8 cellular contexts compared by ENCODE assay signal in the genomic region with DNA sequence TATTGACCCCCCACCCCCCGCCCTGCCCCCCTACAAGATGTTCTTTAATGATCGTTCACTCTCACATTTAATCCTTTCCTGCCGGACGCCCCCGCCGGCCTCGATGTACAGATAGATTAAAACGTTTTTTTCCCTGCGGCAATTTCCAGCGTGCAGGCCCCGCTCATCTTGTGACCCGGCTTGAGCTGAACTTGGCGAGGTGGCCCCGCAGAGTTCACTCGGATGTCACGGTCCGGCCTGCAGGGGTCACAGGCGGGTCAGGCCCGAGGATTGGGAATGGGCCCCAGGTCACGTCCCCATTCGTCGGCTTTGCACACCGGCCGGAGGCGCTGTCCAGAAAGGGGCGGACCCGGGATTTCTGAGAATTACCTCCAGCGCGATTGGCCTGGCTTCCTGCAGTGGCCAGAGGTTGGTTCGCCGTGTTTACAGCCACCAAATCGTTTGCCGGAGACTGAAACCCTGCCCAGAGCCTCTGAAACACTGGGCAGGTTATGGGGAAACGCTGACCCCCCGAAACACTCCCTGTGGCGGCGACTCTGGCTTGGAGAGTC. TPM values are rescaled to one million over a fixed set of nuclear protein-coding genes. Genes with fewer than 3 reads are reported as not detected.
A peak's percentile ranks its signal among the peaks of the same experiment; 100 is the strongest.
DNase-seq lines count a peak whose midpoint lies in the region; ATAC-seq and TF ChIP-seq lines count a peak whose summit lies in the region.

No MANE protein-coding gene starts in this region.

- ATAC-seq in PC-3 (peak; percentile 62), GM21423 (IDR thresholded peaks at IDR 0.05; ENCODE audit: unreplicated experiment) (no peak)

- peaks cover 26% of the 10 kb centered on the region for H3K4me1 Mint-ChIP-seq in progenitor cell of endocrine pancreas (ENCODE audit: low read depth)

- no peaks in the 10 kb centered on the region for H4K20me1 ChIP-seq in PC-3 (ENCODE audit: low read length)

- no peaks in the 10 kb centered on the region for H3K9me2 ChIP-seq in PC-3 (replicated peaks; ENCODE audit: low read length)

- H2AFZ ChIP-seq in PC-3 (ENCODE audit: low read length): peak overlapping the region; percentile 92

- H3K9ac ChIP-seq in ES-I3 (ENCODE audit: low read depth, low read length): peak overlapping the region; percentile 62; the same call in 1 of the 2 replicates
- no peak overlapping the region for H3K9ac ChIP-seq in PC-3 (ENCODE audit: low read length)

- H3K27me3 Mint-ChIP-seq in progenitor cell of endocrine pancreas: peaks cover 80% of the 10 kb centered on the region

- H3K4me2 ChIP-seq in PC-3 (ENCODE audit: low read length): peak overlapping the region; percentile 96

- H3K27me3 ChIP-seq in PC-3 (ENCODE audit: low read length): peaks cover 16% of the 10 kb centered on the region

- H3K36me3 Mint-ChIP-seq in progenitor cell of endocrine pancreas (ENCODE audit: insufficient read depth): no peaks in the 10 kb centered on the region

- H3K4me1 ChIP-seq in ES-I3 (ENCODE audit: insufficient read depth, low read length) (no peaks in the 10 kb centered on the region), PC-3 (ENCODE audit: insufficient read depth, low read length) (peaks cover 11% of the 10 kb centered on the region; the same call in 1 of the 2 replicates)

- H3K79me2 ChIP-seq in PC-3 (ENCODE audit: low read length): no peaks in the 10 kb centered on the region

- TF ChIP-seq CTCF in PC-3 (conservative IDR thresholded peaks at IDR 0.05; ENCODE audit: low read depth, low read length): peak; percentile 24
- no peak for TF ChIP-seq CTCF in fibroblast of pulmonary artery (IDR thresholded peaks at IDR 0.05; ENCODE audit: low read length, missing control alignments)
- peak; percentile 26 for TF ChIP-seq CTCF in progenitor cell of endocrine pancreas (IDR thresholded peaks at IDR 0.05; ENCODE audit: unreplicated experiment)

- CTCF ChIA-PET in PC-3 (lab: Charles Lee): no interaction called here

- DNase-seq in PC-3 (peak; percentile 64), fibroblast of pulmonary artery (ENCODE audit: low read depth) (no peak), progenitor cell of endocrine pancreas (ENCODE audit: low spot score, unreplicated experiment) (peak; percentile 69), NCI-H2171 treated with DMSO at 0.1 percent for 48 hours (lab: John Stamatoyannopoulos, UW) (no peak), germinal center (ENCODE audit: low spot score) (no peak), epidermal melanocyte (ENCODE audit: insufficient read length, low spot score) (no peak)

- POLR2A ChIA-PET in PC-3 (lab: Charles Lee; ENCODE audit: unreplicated experiment): no interaction called here

- no peaks in the 10 kb centered on the region for H3F3A ChIP-seq in PC-3 (ENCODE audit: low read length, unreplicated experiment)

- peak overlapping the region; percentile 79 for H3K4me3 Mint-ChIP-seq in progenitor cell of endocrine pancreas (ENCODE audit: low read depth)

- no peaks in the 10 kb centered on the region for H3K36me3 ChIP-seq in ES-I3 (ENCODE audit: insufficient read depth, low read length)
- no peaks in the 10 kb centered on the region for H3K36me3 ChIP-seq in PC-3 (ENCODE audit: low read depth, low read length)

- H3K27ac Mint-ChIP-seq in progenitor cell of endocrine pancreas: peak overlapping the region; percentile 51

- BruUV-seq in PC-3 (replicated peaks; lab: Mats Ljungman, UMichigan): no TSS peak

- H3K4me3 ChIP-seq in PC-3 (ENCODE audit: low read length): peak overlapping the region; percentile 76
- peak overlapping the region; percentile 41 for H3K4me3 ChIP-seq in fibroblast of pulmonary artery (replicated peaks; ENCODE audit: low read depth, low read length)

- intact Hi-C loops in PC-3 (cut with micrococcal nuclease): no loop called here

- H3K9me3 ChIP-seq in ES-I3 (ENCODE audit: control insufficient read depth, insufficient read depth, low read length) (no peaks in the 10 kb centered on the region), PC-3 (ENCODE audit: low read length) (no peaks in the 10 kb centered on the region)

- H3K27ac ChIP-seq in PC-3 (ENCODE audit: low read length): no peak overlapping the region

- no peaks in the 10 kb centered on the region for H3K9me3 Mint-ChIP-seq in progenitor cell of endocrine pancreas (ENCODE audit: low read depth)

RNA-seq across cellular contexts. Expression of gene CYP26A1, which starts 1.9 kb away (rescaled TPM):
- total RNA-seq in PC-3 (2014; rRNA removed): 0.26 TPM in 1 of 2 replicates, not detected in the other
- total RNA-seq in progenitor cell of endocrine pancreas: 1.8 and 3.4 TPM in 2 replicates

RNA-seq across cellular contexts. Expression of gene CYP26C1, which starts 11.2 kb away (rescaled TPM):
- total RNA-seq in PC-3 (2014; rRNA removed) (0.17 TPM in 1 of 2 replicates, not detected in the other), progenitor cell of endocrine pancreas (0.26 and 0.29 TPM in 2 replicates)

Comparison
In these comparisons a context has a peak if more than half of its experiments do, and no peak if none do; other contexts are left out.
1. DNase-seq: peak in PC-3 (single experiment) and progenitor cell of endocrine pancreas (single experiment); none in fibroblast of pulmonary artery (single experiment), NCI-H2171 treated with DMSO at 0.1 percent for 48 hours (single experiment), germinal center (single experiment) and epidermal melanocyte (single experiment).